20 cellular contexts compared by ENCODE assay signal in genomic region chr4:125710766-125711165, GRCh38.
DNase-seq lines count a peak whose midpoint lies in the region; ATAC-seq and TF ChIP-seq lines count a peak whose summit lies in the region.
"Had no signal": no experiment of that assay in that cellular context is flagged by ENCODE, and none has a peak within 500 bp of the region (broad histone marks: within the 10 kb centered on the region; RNA-seq: fewer than 3 reads in every experiment).

No MANE protein-coding gene starts in this region.

- H3K4ac ChIP-seq in H9 (ENCODE audit: low read depth, low read length) = no peak overlapping the region
- H3K4ac ChIP-seq in IMR-90 (ENCODE audit: low read depth, low read length) = no peak overlapping the region; the same call in 1 of the 2 replicates
- H3K4ac ChIP-seq in mesendoderm (ENCODE audit: low read depth, low read length) = no peak overlapping the region

- H3T11ph ChIP-seq in H9 (ENCODE audit: low read length) = no peak overlapping the region

- CTCF ChIA-PET in IMR-90 (lab: Yijun Ruan, JAX) = interaction anchor here (0.6 kb wide), 1 partner anchor 42 kb away, joined by 3 read pairs; no protein-coding TSS in a partner anchor

- H2AK5ac ChIP-seq in H9 (ENCODE audit: insufficient read length, low read length) (no peak overlapping the region), IMR-90 (ENCODE audit: low read depth, low read length) (no peak overlapping the region), mesendoderm (ENCODE audit: low read length) (no peak overlapping the region)

- H3K56ac ChIP-seq in H9 (ENCODE audit: insufficient read length, low read depth, low read length) (no peak overlapping the region), IMR-90 (ENCODE audit: extremely low read depth, insufficient read depth, low read length) (no peak overlapping the region), mesendoderm (ENCODE audit: low read length) (no peak overlapping the region)

- H4K5ac ChIP-seq in H9 (ENCODE audit: insufficient read length, low read depth, low read length) (no peak overlapping the region), IMR-90 (ENCODE audit: low read depth, low read length) (no peak overlapping the region), mesendoderm (ENCODE audit: low read length) (no peak overlapping the region)

- H3K27me3 ChIP-seq in H9 (ENCODE audit: insufficient read depth, low read length) = no peaks in the 10 kb centered on the region
- no peaks in the 10 kb centered on the region for H3K27me3 ChIP-seq in IMR-90 (ENCODE audit: control insufficient read depth, insufficient read depth, low read length)
- no peaks in the 10 kb centered on the region for H3K27me3 ChIP-seq in WERI-Rb-1 (ENCODE audit: insufficient read depth, low read depth, severe bottlenecking)
- H3K27me3 ChIP-seq in mesendoderm (ENCODE audit: insufficient read depth, low read length, poor library complexity) = no peaks in the 10 kb centered on the region
- H3K27me3 ChIP-seq: BLaER1 had no signal

- dilution Hi-C loops in IMR-90 (cut with HindIII; ENCODE audit: low sequenced_read_pairs, unreplicated experiment) = no loop called here

- H3K9me3 ChIP-seq in H9 (ENCODE audit: control insufficient read depth, low read depth, low read length) = no peaks in the 10 kb centered on the region
- H3K9me3 ChIP-seq in IMR-90 (ENCODE audit: control insufficient read depth, insufficient read depth, low read length) = no peaks in the 10 kb centered on the region
- H3K9me3 ChIP-seq in WERI-Rb-1 (ENCODE audit: severe bottlenecking) = no peaks in the 10 kb centered on the region
- H3K9me3 ChIP-seq: BLaER1 had no signal

- H2BK20ac ChIP-seq in H9 (ENCODE audit: low read depth, low read length, poor library complexity, severe bottlenecking) (no peak overlapping the region), IMR-90 (ENCODE audit: low read depth, low read length) (no peak overlapping the region)

- no peaks in the 10 kb centered on the region; the same call in 1 of the 2 replicates for H3K27me3 Mint-ChIP-seq in H9 (ENCODE audit: low read depth)
- H3K27me3 Mint-ChIP-seq: B cell; CD4-positive, alpha-beta T cell; CD8-positive, alpha-beta memory T cell had no signal

- H3K9me3 Mint-ChIP-seq in H9 = no peaks in the 10 kb centered on the region

- H4K20me1 ChIP-seq in H9 (ENCODE audit: control insufficient read depth, insufficient read depth, insufficient read length) (no peaks in the 10 kb centered on the region), IMR-90 (ENCODE audit: insufficient read depth, low read length) (no peaks in the 10 kb centered on the region)
- H4K20me1 ChIP-seq: BLaER1 had no signal

- intact Hi-C loops in IMR-90 (cut with micrococcal nuclease) = no loop called here

- no peak overlapping the region for H2BK12ac ChIP-seq in H9 (ENCODE audit: insufficient read length, low read depth, low read length)

- in situ Hi-C loops in IMR-90 (cut with MboI; ENCODE audit: low sequenced_read_pairs) = no loop called here

- H3K18ac ChIP-seq in H9 (ENCODE audit: insufficient read length, low read depth, low read length) (no peak overlapping the region), IMR-90 (ENCODE audit: low read depth, low read length) (no peak overlapping the region), mesendoderm (ENCODE audit: low read length) (no peak overlapping the region)

- no peaks in the 10 kb centered on the region for H3K36me3 ChIP-seq in IMR-90 (ENCODE audit: control insufficient read depth, insufficient read depth, low read length)
- H3K36me3 ChIP-seq in WERI-Rb-1 = no peaks in the 10 kb centered on the region
- H3K36me3 ChIP-seq in mesendoderm (ENCODE audit: control insufficient read depth, insufficient read depth, low read length) = no peaks in the 10 kb centered on the region
- H3K36me3 ChIP-seq: BLaER1 had no signal

- TF ChIP-seq CTCF in H9 (conservative IDR thresholded peaks at IDR 0.05) (no peak), IMR-90 (conservative IDR thresholded peaks at IDR 0.05; ENCODE audit: low read depth, low read length) (no peak), WERI-Rb-1 (IDR thresholded peaks at IDR 0.05; ENCODE audit: low read depth, low read length) (no peak)

- ATAC-seq in IMR-90 (ENCODE audit: low read depth) (no peak), HG02981 (IDR thresholded peaks at IDR 0.05; ENCODE audit: unreplicated experiment) (no peak), HG03039 (IDR thresholded peaks at IDR 0.05; ENCODE audit: unreplicated experiment) (no peak)
- ATAC-seq: GM12878, HCT116 had no signal

- no peaks in the 10 kb centered on the region for H3K79me1 ChIP-seq in H9 (ENCODE audit: insufficient read depth, low read depth, low read length, poor library complexity, severe bottlenecking)
- no peaks in the 10 kb centered on the region for H3K79me1 ChIP-seq in IMR-90 (ENCODE audit: low read depth in 1 of 2, low read length in 2 of 2)
- H3K79me1 ChIP-seq in mesendoderm (ENCODE audit: low read length) = no peaks in the 10 kb centered on the region

- TF ChIP-seq POLR2A in IMR-90 (IDR thresholded peaks at IDR 0.05; ENCODE audit: low read depth, low read length) = no peak

- H3K79me2 ChIP-seq in H9 (ENCODE audit: insufficient read depth, low read length) = no peaks in the 10 kb centered on the region
- no peaks in the 10 kb centered on the region for H3K79me2 ChIP-seq in mesendoderm (ENCODE audit: control insufficient read depth, insufficient read depth, low read length)

- H3K4me1 ChIP-seq in H9 (ENCODE audit: insufficient read depth, low read length) (peaks cover 3% of the 10 kb centered on the region; the same call in 1 of the 2 replicates), IMR-90 (ENCODE audit: control insufficient read depth, insufficient read depth, low read length) (peaks cover 2% of the 10 kb centered on the region; the same call in 1 of the 2 replicates), mesendoderm (ENCODE audit: control insufficient read depth, low read depth, low read length) (no peaks in the 10 kb centered on the region)
- H3K4me1 ChIP-seq: BLaER1 had no signal

- no peak for TF ChIP-seq RAD21 in IMR-90 (IDR thresholded peaks at IDR 0.05; ENCODE audit: low read length)

- no peak overlapping the region for H3K27ac Mint-ChIP-seq in H9
- H3K27ac Mint-ChIP-seq: B cell; CD4-positive, alpha-beta T cell; CD8-positive, alpha-beta memory T cell had no signal

- H3K4me1 Mint-ChIP-seq in H9 = peaks cover 24 to 27% of the 10 kb centered on the region in 2 experiments
- H3K4me1 Mint-ChIP-seq: B cell; CD8-positive, alpha-beta memory T cell had no signal

- no peak overlapping the region for H4K91ac ChIP-seq in H9 (ENCODE audit: insufficient read length, low read depth, low read length)
- H4K91ac ChIP-seq in IMR-90 (ENCODE audit: insufficient read depth, low read depth, low read length) = no peak overlapping the region

- H3K23ac ChIP-seq in H9 (ENCODE audit: insufficient read length, low read depth, low read length) (no peak overlapping the region), IMR-90 (ENCODE audit: low read depth, low read length) (peak overlapping the region; percentile 49; the same call in 1 of the 2 replicates), mesendoderm (ENCODE audit: low read length) (no peak overlapping the region)

- H2AK9ac ChIP-seq in IMR-90 (replicated peaks; ENCODE audit: low read depth, low read length, poor library complexity) = no peak overlapping the region

- BruUV-seq in IMR-90 (replicated peaks; lab: Mats Ljungman, UMichigan) = no TSS peak

- no peak overlapping the region for H3K4me2 ChIP-seq in H9 (ENCODE audit: insufficient read depth, insufficient read length, low read length)
- H3K4me2 ChIP-seq in IMR-90 (ENCODE audit: low read depth, low read length) = no peak overlapping the region
- H3K4me2 ChIP-seq in mesendoderm (ENCODE audit: low read length) = no peak overlapping the region
- H3K4me2 ChIP-seq: BLaER1 had no signal

- H3K27ac ChIP-seq in H9 (ENCODE audit: insufficient read length, low read depth, low read length) (no peak overlapping the region), IMR-90 (ENCODE audit: insufficient read depth, low read length) (no peak overlapping the region), WERI-Rb-1 (no peak overlapping the region), mesendoderm (ENCODE audit: low read depth, low read length) (no peak overlapping the region)
- H3K27ac ChIP-seq: BLaER1, C4-2B, GM23248 had no signal

- H2BK15ac ChIP-seq in H9 (ENCODE audit: low read depth, low read length) (no peak overlapping the region), IMR-90 (ENCODE audit: low read depth, low read length) (no peak overlapping the region), mesendoderm (replicated peaks; ENCODE audit: low read depth) (no peak overlapping the region)

- peak overlapping the region; percentile 29 for H3K9ac ChIP-seq in H9 (ENCODE audit: extremely low read depth, insufficient read length, low read length)
- no peak overlapping the region for H3K9ac ChIP-seq in IMR-90 (ENCODE audit: low read depth, low read length)
- H3K9ac ChIP-seq in mesendoderm (ENCODE audit: low read length) = no peak overlapping the region
- H3K9ac ChIP-seq: BLaER1, GM23248 had no signal

- POLR2A ChIA-PET in IMR-90 (lab: Charles Lee; ENCODE audit: unreplicated experiment) = no interaction called here

- no peak overlapping the region for H3K4me3 Mint-ChIP-seq in H9
- H3K4me3 Mint-ChIP-seq: B cell; CD4-positive, alpha-beta T cell; CD8-positive, alpha-beta memory T cell had no signal

- H3K9me1 ChIP-seq in IMR-90 (ENCODE audit: insufficient read depth, low read length) = no peaks in the 10 kb centered on the region

- H4K8ac ChIP-seq in H9 (replicated peaks; ENCODE audit: insufficient read length, low read depth, low read length) = no peak overlapping the region
- no peak overlapping the region for H4K8ac ChIP-seq in IMR-90 (ENCODE audit: low read depth in 2 of 2, low read length in 2 of 2)
- no peak overlapping the region for H4K8ac ChIP-seq in mesendoderm (ENCODE audit: low read depth, low read length)

- no peaks in the 10 kb centered on the region; a peak in 1 of 7 replicates for H3K36me3 Mint-ChIP-seq in H9 (ENCODE audit: insufficient read depth in 1 of 3, low read depth in 3 of 3)
- H3K36me3 Mint-ChIP-seq: CD8-positive, alpha-beta memory T cell had no signal

- H3K4me3 ChIP-seq in IMR-90 (ENCODE audit: insufficient read depth, low read depth, low read length) (no peak overlapping the region), WERI-Rb-1 (ENCODE audit: low read depth, low read length) (no peak overlapping the region), mesendoderm (ENCODE audit: low read length) (no peak overlapping the region)
- H3K4me3 ChIP-seq: BLaER1, GM12878, GM23248 had no signal

- DNase-seq in H9 (no peak), IMR-90 (no peak), WERI-Rb-1 (peak; percentile 22), mesendoderm (peak; percentile 52), CD1c-positive myeloid dendritic cell (ENCODE audit: extremely low spot score) (no peak)
- DNase-seq: CD4-positive, alpha-beta T cell; CD8-positive, alpha-beta memory T cell; DMS 273 treated with DMSO at 0.1 percent for 48 hours; DMS79; EL; GDM1; GM23248; H7 had no signal

- H2BK5ac ChIP-seq in H9 (ENCODE audit: insufficient read length, low read length) (no peak overlapping the region), IMR-90 (ENCODE audit: low read depth, low read length, poor library complexity, severe bottlenecking) (no peak overlapping the region), mesendoderm (ENCODE audit: low read length) (no peak overlapping the region)

- H2BK120ac ChIP-seq in H9 (ENCODE audit: low read depth, low read length, poor library complexity, severe bottlenecking) = no peak overlapping the region
- no peak overlapping the region for H2BK120ac ChIP-seq in IMR-90 (ENCODE audit: low read depth, low read length)
- H2BK120ac ChIP-seq in mesendoderm (ENCODE audit: low read depth, low read length) = no peak overlapping the region

- H3K14ac ChIP-seq in H9 (ENCODE audit: insufficient read depth, low read length) (no peak overlapping the region), IMR-90 (replicated peaks; ENCODE audit: low read depth, low read length) (no peak overlapping the region)

- no peaks in the 10 kb centered on the region for H3K23me2 ChIP-seq in H9 (ENCODE audit: insufficient read length, low read depth, low read length, poor library complexity, severe bottlenecking)

- H2AFZ ChIP-seq in H9 (ENCODE audit: low read length) (no peak overlapping the region), IMR-90 (replicated peaks; ENCODE audit: low read length, poor library complexity) (no peak overlapping the region)
- H2AFZ ChIP-seq: GM23248 had no signal

Comparison
In these comparisons a context has a peak if more than half of its experiments do, and no peak if none do; other contexts are left out.
1. DNase-seq: peak in WERI-Rb-1 (single experiment) and mesendoderm (single experiment); none in H9 (single experiment), IMR-90 (single experiment) and CD1c-positive myeloid dendritic cell (single experiment).